In genomic region chr1:30028283-30028682, GRCh38 we compare ENCODE assay signal across 17 cellular contexts.
DNase-seq lines count a peak whose midpoint lies in the region; ATAC-seq and TF ChIP-seq lines count a peak whose summit lies in the region.
"Had no signal": no experiment of that assay in that cellular context is flagged by ENCODE, and none has a peak within 500 bp of the region (broad histone marks: within the 10 kb centered on the region; RNA-seq: fewer than 3 reads in every experiment).

No MANE protein-coding gene starts in this region.

- CTCF ChIA-PET in activated CD8-positive, alpha-beta memory T cell treated with anti-CD3 and anti-CD28 coated beads, Interleukin-2, amount 10 ng/mL, durations not matched to agents 7 days and 5 days (lab: Charles Lee), result no interaction called here

- peak; percentile 25 for DNase-seq in activated CD8-positive, alpha-beta memory T cell treated with anti-CD3 and anti-CD28 coated beads, Interleukin-2, amount 10 ng/mL, durations not matched to agents 7 days and 5 days
- DNase-seq in activated CD8-positive, alpha-beta memory T cell treated with anti-CD3 and anti-CD28 coated beads, Interleukin-2, amount 50 U/mL, for 48 hours, result no peak
- DNase-seq in esophagus muscularis mucosa (ENCODE audit: extremely low spot score) (peak; percentile 62), type B pancreatic cell (ENCODE audit: extremely low spot score, unreplicated experiment) (peak; percentile 37), MM.1S (no peak), NCI-H1105 (lab: John Stamatoyannopoulos, UW) (no peak)
- DNase-seq: Caco-2; CD4-positive, CD25-positive, alpha-beta regulatory T cell; CD8-positive, alpha-beta T cell; DMS153; DND-41; GOT3; H7; HCEC 1CT had no signal

- H3F3A ChIP-seq in MM.1S (ENCODE audit: insufficient read depth, low read length), result no peaks in the 10 kb centered on the region

- no peak for TF ChIP-seq POLR2A in esophagus muscularis mucosa (IDR thresholded peaks at IDR 0.05; ENCODE audit: low read depth)

- H3K9me3 ChIP-seq in esophagus muscularis mucosa, result peaks cover 0 to 5% (median 2%) of the 10 kb centered on the region in 4 donors
- H3K9me3 ChIP-seq in MM.1S (replicated peaks; ENCODE audit: insufficient read depth, low read length), result no peaks in the 10 kb centered on the region
- H3K9me3 ChIP-seq: Caco-2 had no signal

- peaks cover 4% of the 10 kb centered on the region for H3K9me3 Mint-ChIP-seq in activated CD8-positive, alpha-beta memory T cell treated with anti-CD3 and anti-CD28 coated beads, Interleukin-2, amount 10 ng/mL, durations not matched to agents 7 days and 5 days (ENCODE audit: low read depth)
- H3K9me3 Mint-ChIP-seq in type B pancreatic cell, result peaks cover 4% of the 10 kb centered on the region

- no peaks in the 10 kb centered on the region for H3K9me2 ChIP-seq in MM.1S (replicated peaks; ENCODE audit: insufficient read depth, low read length)

- no peak for ATAC-seq in activated CD8-positive, alpha-beta memory T cell treated with anti-CD3 and anti-CD28 coated beads, Interleukin-2, amount 10 ng/mL, durations not matched to agents 7 days and 5 days
- ATAC-seq: CD8-positive, alpha-beta T cell had no signal

- no peak overlapping the region for H3K27ac Mint-ChIP-seq in activated CD8-positive, alpha-beta memory T cell treated with anti-CD3 and anti-CD28 coated beads, Interleukin-2, amount 10 ng/mL, durations not matched to agents 7 days and 5 days
- H3K27ac Mint-ChIP-seq in type B pancreatic cell, result no peak overlapping the region
- H3K27ac Mint-ChIP-seq: B cell; CD4-positive, CD25-positive, alpha-beta regulatory T cell; CD8-positive, alpha-beta T cell had no signal

- peaks cover 11% of the 10 kb centered on the region for H3K27me3 Mint-ChIP-seq in activated CD8-positive, alpha-beta memory T cell treated with anti-CD3 and anti-CD28 coated beads, Interleukin-2, amount 10 ng/mL, durations not matched to agents 7 days and 5 days
- peaks cover 9% of the 10 kb centered on the region for H3K27me3 Mint-ChIP-seq in type B pancreatic cell

- no peaks in the 10 kb centered on the region for H3K36me3 ChIP-seq in esophagus muscularis mucosa
- no peaks in the 10 kb centered on the region for H3K36me3 ChIP-seq in MM.1S (replicated peaks; ENCODE audit: insufficient read depth, low read length)
- H3K36me3 ChIP-seq: BLaER1 had no signal

- H3K36me3 Mint-ChIP-seq in activated CD8-positive, alpha-beta memory T cell treated with anti-CD3 and anti-CD28 coated beads, Interleukin-2, amount 10 ng/mL, durations not matched to agents 7 days and 5 days, result peaks cover 1% of the 10 kb centered on the region
- no peaks in the 10 kb centered on the region for H3K36me3 Mint-ChIP-seq in type B pancreatic cell
- H3K36me3 Mint-ChIP-seq: CD4-positive, CD25-positive, alpha-beta regulatory T cell; CD8-positive, alpha-beta T cell had no signal

- no peak for TF ChIP-seq EP300 in esophagus muscularis mucosa (IDR thresholded peaks at IDR 0.05)

- H3K4me1 ChIP-seq in esophagus muscularis mucosa (no peaks in the 10 kb centered on the region), MM.1S (ENCODE audit: low read length) (no peaks in the 10 kb centered on the region)
- H3K4me1 ChIP-seq: BLaER1, Caco-2 had no signal

- intact Hi-C loops in esophagus muscularis mucosa (cut with DNase I), result no loop called here

- WGBS in esophagus muscularis mucosa, result 81% methylated on average over 2 of the region's 2 CpGs

- no peak for TF ChIP-seq CTCF in esophagus muscularis mucosa (IDR thresholded peaks at IDR 0.05)
- no peak for TF ChIP-seq CTCF in type B pancreatic cell (conservative IDR thresholded peaks at IDR 0.05)
- no peak for TF ChIP-seq CTCF in MM.1S (IDR thresholded peaks at IDR 0.05; ENCODE audit: low read length)

- H3K4me1 Mint-ChIP-seq in activated CD8-positive, alpha-beta memory T cell treated with anti-CD3 and anti-CD28 coated beads, Interleukin-2, amount 10 ng/mL, durations not matched to agents 7 days and 5 days, result no peaks in the 10 kb centered on the region
- no peaks in the 10 kb centered on the region for H3K4me1 Mint-ChIP-seq in type B pancreatic cell (ENCODE audit: unreplicated experiment)
- H3K4me1 Mint-ChIP-seq: B cell; CD4-positive, CD25-positive, alpha-beta regulatory T cell had no signal

- H3K79me2 ChIP-seq in MM.1S (ENCODE audit: low read length), result no peaks in the 10 kb centered on the region

- no peak overlapping the region for H3K4me3 ChIP-seq in esophagus muscularis mucosa
- H3K4me3 ChIP-seq in MM.1S (ENCODE audit: low read length), result no peak overlapping the region
- H3K4me3 ChIP-seq: BLaER1 had no signal

- no peak overlapping the region for H3K4me3 Mint-ChIP-seq in activated CD8-positive, alpha-beta memory T cell treated with anti-CD3 and anti-CD28 coated beads, Interleukin-2, amount 10 ng/mL, durations not matched to agents 7 days and 5 days
- H3K4me3 Mint-ChIP-seq in type B pancreatic cell, result no peak overlapping the region
- H3K4me3 Mint-ChIP-seq: B cell; CD4-positive, CD25-positive, alpha-beta regulatory T cell; CD8-positive, alpha-beta T cell had no signal

- no peaks in the 10 kb centered on the region for H4K20me1 ChIP-seq in MM.1S (ENCODE audit: insufficient read depth, low read length)
- H4K20me1 ChIP-seq: BLaER1 had no signal

- H3K9ac ChIP-seq in MM.1S (ENCODE audit: low read length), result no peak overlapping the region
- H3K9ac ChIP-seq: BLaER1 had no signal

- H3K27me3 ChIP-seq in esophagus muscularis mucosa (peaks cover 0 to 31% (median 0%) of the 10 kb centered on the region in 4 donors), MM.1S (replicated peaks; ENCODE audit: insufficient read depth, low read length) (peaks cover 78% of the 10 kb centered on the region)
- H3K27me3 ChIP-seq: BLaER1 had no signal

- H3K4me2 ChIP-seq in MM.1S (ENCODE audit: low read depth, low read length), result no peak overlapping the region
- H3K4me2 ChIP-seq: BLaER1 had no signal

- H2AFZ ChIP-seq in MM.1S (ENCODE audit: low read length), result no peak overlapping the region

- no peak overlapping the region for H3K27ac ChIP-seq in esophagus muscularis mucosa (replicated peaks in 1 of 4)
- H3K27ac ChIP-seq in MM.1S (ENCODE audit: low read length), result no peak overlapping the region
- H3K27ac ChIP-seq: BLaER1, C4-2B had no signal

Comparison
In these comparisons a context has a peak if more than half of its experiments do, and no peak if none do; other contexts are left out.
1. DNase-seq: peak in activated CD8-positive, alpha-beta memory T cell treated with anti-CD3 and anti-CD28 coated beads, Interleukin-2, amount 10 ng/mL, durations not matched to agents 7 days and 5 days (single experiment), esophagus muscularis mucosa (single experiment) and type B pancreatic cell (single experiment); none in activated CD8-positive, alpha-beta memory T cell treated with anti-CD3 and anti-CD28 coated beads, Interleukin-2, amount 50 U/mL, for 48 hours (single experiment), MM.1S (single experiment) and NCI-H1105 (single experiment).